ENCODE assay signal across 13 cellular contexts in genomic region chr13:80047406-80047805, GRCh38.
DNase-seq lines count a peak whose midpoint lies in the region; ATAC-seq, FAIRE-seq and TF ChIP-seq lines count a peak whose summit lies in the region.
"Had no signal": no experiment of that assay in that cellular context is flagged by ENCODE, and none has a peak within 500 bp of the region (broad histone marks: within the 10 kb centered on the region; RNA-seq: fewer than 3 reads in every experiment).

No MANE protein-coding gene starts in this region.

- peaks cover 17% of the 10 kb centered on the region for H3K4me1 ChIP-seq in smooth muscle cell (ENCODE audit: low read depth)

- no peaks in the 10 kb centered on the region for H3K9me3 Mint-ChIP-seq in HFFc6

- peaks cover 5% of the 10 kb centered on the region; the same call in 1 of the 2 replicates for H3K36me3 Mint-ChIP-seq in HFFc6 (ENCODE audit: low read depth)
- H3K36me3 Mint-ChIP-seq: naive thymus-derived CD4-positive, alpha-beta T cell had no signal

- peak overlapping the region; percentile 52 for H3K27ac Mint-ChIP-seq in HFFc6

- H3K9ac ChIP-seq in smooth muscle cell (ENCODE audit: low read depth), result peak overlapping the region; percentile 64

- TF ChIP-seq CTCF in HFFc6 (IDR thresholded peaks at IDR 0.05) (no peak), smooth muscle cell (IDR thresholded peaks at IDR 0.05; ENCODE audit: borderline replicate concordance, insufficient read depth, poor library complexity, severe bottlenecking) (no peak)

- peaks cover 12% of the 10 kb centered on the region for H3F3A ChIP-seq in smooth muscle cell (ENCODE audit: low read depth)

- H3K4me1 Mint-ChIP-seq in HFFc6 (ENCODE audit: low read depth), result peaks cover 44% of the 10 kb centered on the region

- peak overlapping the region; percentile 91 for H3K27ac ChIP-seq in smooth muscle cell (ENCODE audit: low read depth)

- H3K4me3 Mint-ChIP-seq in HFFc6, result peak overlapping the region; percentile 44
- H3K4me3 Mint-ChIP-seq: naive thymus-derived CD4-positive, alpha-beta T cell had no signal

- H3K4me3 ChIP-seq in smooth muscle cell, result no peak overlapping the region
- H3K4me3 ChIP-seq: skin epidermis had no signal

- H3K4me2 ChIP-seq in smooth muscle cell, result peak overlapping the region; percentile 78

- H3K27me3 Mint-ChIP-seq in HFFc6 (ENCODE audit: insufficient read depth), result no peaks in the 10 kb centered on the region

- no peak overlapping the region for H2AFZ ChIP-seq in smooth muscle cell (ENCODE audit: low read depth)

- H3K36me3 ChIP-seq in smooth muscle cell (ENCODE audit: low read depth), result no peaks in the 10 kb centered on the region

- H3K79me2 ChIP-seq in smooth muscle cell (ENCODE audit: low read depth), result no peaks in the 10 kb centered on the region

- H3K9me3 ChIP-seq in smooth muscle cell (replicated peaks; ENCODE audit: low read depth), result no peaks in the 10 kb centered on the region

- no peaks in the 10 kb centered on the region for H3K27me3 ChIP-seq in smooth muscle cell (ENCODE audit: low read depth)

- no peaks in the 10 kb centered on the region for H4K20me1 ChIP-seq in smooth muscle cell (ENCODE audit: low read depth)

- ATAC-seq in stimulated activated naive CD8-positive, alpha-beta T cell treated with anti-CD3 and anti-CD28 coated beads, Interleukin-15, Interleukin-2, amounts not matched to agents 100 U/mL and 50 U/mL, for 24 hours, result no peak
- ATAC-seq: naive thymus-derived CD4-positive, alpha-beta T cell had no signal

- peak; percentile 62 for DNase-seq in HFFc6
- peak; percentile 90 for DNase-seq in amniotic epithelial cell (ENCODE audit: low read depth)
- peak; percentile 75 for DNase-seq in iris pigment epithelial cell (ENCODE audit: low read depth)
- no peak for DNase-seq in smooth muscle cell (lab: John Stamatoyannopoulos, UW; ENCODE audit: unreplicated experiment)
- DNase-seq in stimulated activated naive CD8-positive, alpha-beta T cell treated with anti-CD3 and anti-CD28 coated beads, Interleukin-15, Interleukin-2, amounts not matched to agents 100 U/mL and 50 U/mL, for 24 hours, result no peak
- DNase-seq in SKM-1 treated with dmso at 0.1 percent for 144 hours (lab: John Stamatoyannopoulos, UW; ENCODE audit: unreplicated experiment), result no peak
- DNase-seq in frontal cortex (ENCODE audit: low spot score in 2 of 2), result no peak
- DNase-seq: activated T-cell treated with anti-CD3 and anti-CD28 coated beads for 4 hours; COR-L47; effector CD4-positive, alpha-beta T cell; MV-4-11; naive thymus-derived CD4-positive, alpha-beta T cell had no signal

- FAIRE-seq in frontal cortex (lab: Jason Lieb, UNC), result no peak

- 20% methylated on average over 8 of the region's 8 CpGs for WGBS in smooth muscle cell (ENCODE audit: low lambda C conversion rate)

Comparison
In these comparisons a context has a peak if more than half of its experiments do, and no peak if none do; other contexts are left out.
1. DNase-seq: peak in HFFc6 (single experiment), amniotic epithelial cell (single experiment) and iris pigment epithelial cell (single experiment); none in smooth muscle cell (single experiment), stimulated activated naive CD8-positive, alpha-beta T cell treated with anti-CD3 and anti-CD28 coated beads, Interleukin-15, Interleukin-2, amounts not matched to agents 100 U/mL and 50 U/mL, for 24 hours (single experiment), SKM-1 treated with dmso at 0.1 percent for 144 hours (single experiment) and frontal cortex (0 of 2).